In the genomic region with DNA sequence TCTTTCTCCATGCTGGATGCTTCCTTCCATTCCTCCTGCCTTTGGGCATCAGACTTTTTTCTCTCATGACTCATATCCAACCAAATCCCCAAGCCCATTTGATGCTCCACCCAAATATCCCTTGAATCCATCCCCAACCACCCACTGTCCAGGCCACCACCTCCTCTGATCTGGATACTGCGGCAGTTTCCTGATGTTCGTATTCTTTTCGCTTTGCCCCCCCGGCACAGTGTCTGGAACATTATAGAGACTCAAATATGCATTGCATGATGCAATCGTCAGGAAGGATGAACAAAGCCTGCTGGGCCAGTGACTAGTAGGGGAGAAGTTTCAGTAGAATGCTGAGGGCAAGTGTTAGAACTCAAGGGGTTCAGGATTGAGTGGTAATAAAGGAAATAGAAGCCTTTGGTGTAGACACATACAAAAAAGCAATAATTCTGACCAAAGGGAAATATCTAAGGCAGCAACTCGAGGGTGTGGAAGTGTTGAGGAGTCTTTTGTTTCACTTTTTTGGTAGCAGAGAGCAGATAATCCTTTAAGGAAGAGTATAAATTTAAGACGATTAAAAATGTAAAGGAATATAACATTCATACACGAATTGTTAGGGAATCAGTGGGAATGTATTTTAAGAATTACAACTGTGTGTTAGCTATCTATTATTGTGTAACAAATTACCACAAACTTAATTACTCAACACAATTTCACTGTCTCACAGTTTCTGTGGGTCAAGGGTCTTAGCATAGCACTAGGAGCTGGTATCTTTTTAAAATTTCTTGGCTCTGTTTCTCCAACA, we compare ENCODE assay signal across 10 cellular contexts. TPM values are rescaled to one million over a fixed set of nuclear protein-coding genes. Genes with fewer than 3 reads are reported as not detected.
DNase-seq lines count a peak whose midpoint lies in the region; ATAC-seq and TF ChIP-seq lines count a peak whose summit lies in the region.
"Had no signal": no experiment of that assay in that cellular context is flagged by ENCODE, and none has a peak within 500 bp of the region (broad histone marks: within the 10 kb centered on the region; RNA-seq: fewer than 3 reads in every experiment).

No MANE protein-coding gene starts in this region.

- ATAC-seq in stimulated activated naive CD8-positive, alpha-beta T cell treated with anti-CD3 and anti-CD28 coated beads, Interleukin-15, Interleukin-2, amounts not matched to agents 100 U/mL and 50 U/mL, for 24 hours, result peak; percentile 71
- ATAC-seq in HG03175 (IDR thresholded peaks at IDR 0.05; ENCODE audit: unreplicated experiment), result no peak

- H3K4me3 Mint-ChIP-seq in chondrocyte (ENCODE audit: unreplicated experiment), result no peak overlapping the region

- intact Hi-C loops in posterior cingulate gyrus (cut with DNase I), result no loop called here

- peak; percentile 48 to 52 for DNase-seq in activated T-cell treated with anti-CD3 and anti-CD28 coated beads, Interleukin-2, amount 50 U/mL, for 48 hours
- DNase-seq in activated T-cell treated with anti-CD3 and anti-CD28 coated beads, Interleukin-2, amount 50 U/mL, for 1 hour, result no peak
- peak; percentile 57 for DNase-seq in RKO (ENCODE audit: low spot score)
- no peak for DNase-seq in chondrocyte (ENCODE audit: low spot score)
- DNase-seq in stimulated activated naive CD8-positive, alpha-beta T cell treated with anti-CD3 and anti-CD28 coated beads, Interleukin-15, Interleukin-2, amounts not matched to agents 100 U/mL and 50 U/mL, for 24 hours, result peak; percentile 25
- DNase-seq in posterior cingulate gyrus, result no peak
- no peak for DNase-seq in T1000 (lab: John Stamatoyannopoulos, UW)
- DNase-seq: activated CD4-positive, alpha-beta T cell treated with anti-CD3 and anti-CD28 coated beads, Interleukin-2, amount 50 U/mL, for 1 hour; NCI-H1930 had no signal

- H3K36me3 Mint-ChIP-seq in chondrocyte (ENCODE audit: low read depth), result peaks cover 32% of the 10 kb centered on the region

- H3K4me1 Mint-ChIP-seq in chondrocyte (ENCODE audit: low read depth), result peaks cover 33% of the 10 kb centered on the region

- peaks cover 8% of the 10 kb centered on the region for H3K9me3 Mint-ChIP-seq in chondrocyte (ENCODE audit: low read depth)

- H3K27me3 Mint-ChIP-seq in chondrocyte (ENCODE audit: low read depth), result peaks cover 3% of the 10 kb centered on the region

- H3K27ac Mint-ChIP-seq in chondrocyte (ENCODE audit: unreplicated experiment), result peak overlapping the region; percentile 87

- no peak for TF ChIP-seq CTCF in chondrocyte (IDR thresholded peaks at IDR 0.05)

RNA-seq across cellular contexts. Expression of gene S100A11, which starts 7.5 kb away (rescaled TPM):
- 546 to 749 TPM (median 741 TPM) in 3 replicates for total RNA-seq in chondrocyte

RNA-seq across cellular contexts. Expression of gene S100A10, which starts 35.7 kb away (rescaled TPM):
- 454 to 578 TPM (median 560 TPM) in 3 replicates for total RNA-seq in chondrocyte

RNA-seq across cellular contexts. Expression of gene TCHHL1, which starts 59.5 kb away (rescaled TPM):
- not detected in 3 replicates for total RNA-seq in chondrocyte

Comparison
In these comparisons a context has a peak if more than half of its experiments do, and no peak if none do; other contexts are left out.
1. DNase-seq: peak in activated T-cell treated with anti-CD3 and anti-CD28 coated beads, Interleukin-2, amount 50 U/mL, for 48 hours (2 of 2), RKO (single experiment) and stimulated activated naive CD8-positive, alpha-beta T cell treated with anti-CD3 and anti-CD28 coated beads, Interleukin-15, Interleukin-2, amounts not matched to agents 100 U/mL and 50 U/mL, for 24 hours (single experiment); none in activated T-cell treated with anti-CD3 and anti-CD28 coated beads, Interleukin-2, amount 50 U/mL, for 1 hour (single experiment), chondrocyte (single experiment), posterior cingulate gyrus (0 of 10) and T1000 (single experiment).